In the genomic region with DNA sequence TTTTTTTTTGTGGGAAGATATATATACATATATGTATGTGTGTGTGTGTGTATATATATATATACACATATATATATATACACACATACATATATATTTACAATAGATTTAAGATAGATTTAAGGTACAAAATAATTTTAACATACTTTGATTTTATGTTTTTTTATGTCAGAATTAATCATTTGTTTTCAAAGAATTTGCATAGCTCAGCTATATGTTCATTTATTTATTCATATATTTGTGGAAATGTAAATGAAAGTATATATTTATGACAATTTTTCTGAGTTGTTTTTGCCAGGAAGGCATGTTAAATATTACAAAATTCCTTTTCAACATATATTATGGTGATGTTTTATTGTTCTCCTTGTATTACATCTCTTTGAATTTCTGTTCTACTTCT, we compare ENCODE assay signal across 39 cellular contexts.
"Had no signal": no experiment of that assay in that cellular context is flagged by ENCODE, and none has a peak within 500 bp of the region (broad histone marks: within the 10 kb centered on the region; RNA-seq: fewer than 3 reads in every experiment).

No MANE protein-coding gene starts in this region.

- H3K4me3 ChIP-seq: ascending aorta, cardiac muscle cell had no signal

- H3K9me3 Mint-ChIP-seq: activated CD4-positive, alpha-beta T cell treated with anti-CD3 and anti-CD28 coated beads, Interleukin-2, amount 10 ng/mL, durations not matched to agents 24 days and 14 days had no signal

- H3K4me3 Mint-ChIP-seq: activated B cell treated with CpG ODN at 0.5 μM for 24 hours; activated CD4-positive, alpha-beta memory T cell treated with anti-CD3 and anti-CD28 coated beads for 36 hours; activated CD4-positive, alpha-beta T cell treated with anti-CD3 and anti-CD28 coated beads, Interleukin-2, amount 10 ng/mL, durations not matched to agents 24 days and 14 days; activated CD8-positive, alpha-beta T cell treated with anti-CD3 and anti-CD28 coated beads for 36 hours; activated naive CD4-positive, alpha-beta T cell treated with anti-CD3 and anti-CD28 coated beads for 36 hours; activated naive CD4-positive, alpha-beta T cell treated with anti-CD3 and anti-CD28 coated beads, Interleukin-2, amount 50 U/mL, for 24 hours; activated naive CD8-positive, alpha-beta T cell; activated naive CD8-positive, alpha-beta T cell treated with anti-CD3 and anti-CD28 coated beads, Interleukin-2, amount 10 ng/mL, durations not matched to agents 7 days and 5 days; activated naive CD8-positive, alpha-beta T cell treated with anti-CD3 and anti-CD28 coated beads, Interleukin-2, amount 50 U/mL, for 24 hours; activated T-cell treated with anti-CD3 and anti-CD28 coated beads, Interleukin-2, amount 50 U/mL, for 4 hours; activated T-cell treated with anti-CD3 and anti-CD28 coated beads, Interleukin-2, amount 50 U/mL, for 72 hours; activated T-helper 1 cell treated with anti-CD3 and anti-CD28 coated beads, Interleukin-12 subunit alpha, Interleukin-12 subunit beta, Interleukin-2, Interleukin-4 antibody, amounts not matched to agents 30 ng/mL and 10 ng/mL and 1 ng/mL, durations not matched to agents 14 hours and 24 hours and 36 hours; activated T-helper 17 cell treated with anti-CD3 and anti-CD28 coated beads, Interleukin-2, amount 50 U/mL, for 72 hours; brain; central memory CD8-positive, alpha-beta T cell; T-helper 1 cell treated with Interleukin-12 subunit alpha and Interleukin-12 subunit beta and Interleukin-4 antibody, amounts not matched to agents 30 μg/mL and 1 μg/mL, for 36 hours; T-helper 2 cell treated with Interferon-gamma antibody and Interleukin-4, amounts not matched to agents 5 μg/mL and 100 μg/mL, for 36 hours had no signal

- FAIRE-seq: bronchial epithelial cell, TTC549 had no signal

- H3K27ac Mint-ChIP-seq: activated B cell treated with CpG ODN at 0.5 μM for 24 hours; activated CD4-positive, alpha-beta memory T cell treated with anti-CD3 and anti-CD28 coated beads for 36 hours; activated CD4-positive, alpha-beta T cell treated with anti-CD3 and anti-CD28 coated beads, Interleukin-2, amount 10 ng/mL, durations not matched to agents 24 days and 14 days; activated CD8-positive, alpha-beta T cell treated with anti-CD3 and anti-CD28 coated beads for 36 hours; activated naive CD4-positive, alpha-beta T cell treated with anti-CD3 and anti-CD28 coated beads for 36 hours; activated naive CD4-positive, alpha-beta T cell treated with anti-CD3 and anti-CD28 coated beads, Interleukin-2, amount 50 U/mL, for 24 hours; activated naive CD8-positive, alpha-beta T cell; activated naive CD8-positive, alpha-beta T cell treated with anti-CD3 and anti-CD28 coated beads, Interleukin-2, amount 10 ng/mL, durations not matched to agents 7 days and 5 days; activated naive CD8-positive, alpha-beta T cell treated with anti-CD3 and anti-CD28 coated beads, Interleukin-2, amount 50 U/mL, for 24 hours; activated T-cell treated with anti-CD3 and anti-CD28 coated beads, Interleukin-2, amount 50 U/mL, for 72 hours; activated T-helper 1 cell treated with anti-CD3 and anti-CD28 coated beads, Interleukin-12 subunit alpha, Interleukin-12 subunit beta, Interleukin-2, Interleukin-4 antibody, amounts not matched to agents 30 ng/mL and 10 ng/mL and 1 ng/mL, durations not matched to agents 14 hours and 24 hours and 36 hours; activated T-helper 17 cell treated with anti-CD3 and anti-CD28 coated beads, Interleukin-2, amount 50 U/mL, for 72 hours; brain; T-helper 1 cell treated with Interleukin-12 subunit alpha and Interleukin-12 subunit beta and Interleukin-4 antibody, amounts not matched to agents 30 μg/mL and 1 μg/mL, for 36 hours; T-helper 2 cell treated with Interferon-gamma antibody and Interleukin-4, amounts not matched to agents 5 μg/mL and 100 μg/mL, for 36 hours had no signal

- H3K27me3 Mint-ChIP-seq: activated B cell treated with CpG ODN at 0.5 μM for 24 hours; activated CD4-positive, alpha-beta memory T cell treated with anti-CD3 and anti-CD28 coated beads for 36 hours; activated CD4-positive, alpha-beta T cell treated with anti-CD3 and anti-CD28 coated beads, Interleukin-2, amount 10 ng/mL, durations not matched to agents 24 days and 14 days; activated CD8-positive, alpha-beta T cell treated with anti-CD3 and anti-CD28 coated beads for 36 hours; activated naive CD4-positive, alpha-beta T cell treated with anti-CD3 and anti-CD28 coated beads, Interleukin-2, amount 50 U/mL, for 24 hours; activated naive CD8-positive, alpha-beta T cell; activated naive CD8-positive, alpha-beta T cell treated with anti-CD3 and anti-CD28 coated beads, Interleukin-2, amount 10 ng/mL, durations not matched to agents 7 days and 5 days; activated naive CD8-positive, alpha-beta T cell treated with anti-CD3 and anti-CD28 coated beads, Interleukin-2, amount 50 U/mL, for 24 hours; activated T-helper 17 cell treated with anti-CD3 and anti-CD28 coated beads, Interleukin-2, amount 50 U/mL, for 72 hours; central memory CD8-positive, alpha-beta T cell had no signal

- H3K4me1 Mint-ChIP-seq: activated B cell treated with CpG ODN at 0.5 μM for 24 hours; activated CD4-positive, alpha-beta T cell treated with anti-CD3 and anti-CD28 coated beads, Interleukin-2, amount 10 ng/mL, durations not matched to agents 24 days and 14 days; activated naive CD4-positive, alpha-beta T cell treated with anti-CD3 and anti-CD28 coated beads, Interleukin-2, amount 50 U/mL, for 24 hours; activated naive CD8-positive, alpha-beta T cell treated with anti-CD3 and anti-CD28 coated beads, Interleukin-2, amount 10 ng/mL, durations not matched to agents 7 days and 5 days; activated naive CD8-positive, alpha-beta T cell treated with anti-CD3 and anti-CD28 coated beads, Interleukin-2, amount 50 U/mL, for 24 hours; activated T-helper 17 cell treated with anti-CD3 and anti-CD28 coated beads, Interleukin-2, amount 50 U/mL, for 72 hours; brain; central memory CD8-positive, alpha-beta T cell had no signal

- H3K36me3 ChIP-seq: ascending aorta, cardiac muscle cell had no signal

- H3K27me3 ChIP-seq: ascending aorta, cardiac muscle cell had no signal

- H3K27ac ChIP-seq: ascending aorta, cardiac muscle cell, VCaP had no signal

- H3K36me3 Mint-ChIP-seq: activated CD4-positive, alpha-beta memory T cell treated with anti-CD3 and anti-CD28 coated beads for 36 hours; activated naive CD4-positive, alpha-beta T cell treated with anti-CD3 and anti-CD28 coated beads, Interleukin-2, amount 50 U/mL, for 24 hours; activated naive CD8-positive, alpha-beta T cell; activated naive CD8-positive, alpha-beta T cell treated with anti-CD3 and anti-CD28 coated beads, Interleukin-2, amount 10 ng/mL, durations not matched to agents 7 days and 5 days; brain had no signal

- ATAC-seq: activated CD8-positive, alpha-beta T cell treated with anti-CD3 and anti-CD28 coated beads for 36 hours; activated naive CD8-positive, alpha-beta T cell treated with anti-CD3 and anti-CD28 coated beads, Interleukin-2, amount 50 U/mL, for 24 hours; activated T-cell treated with anti-CD3 and anti-CD28 coated beads, Interleukin-2, amount 50 U/mL, for 4 hours; activated T-cell treated with anti-CD3 and anti-CD28 coated beads, Interleukin-2, amount 50 U/mL, for 72 hours; activated T-helper 17 cell treated with anti-CD3 and anti-CD28 coated beads, Interleukin-2, amount 50 U/mL, for 72 hours had no signal

- DNase-seq: activated B cell treated with CpG ODN at 0.5 μM for 24 hours; activated CD4-positive, alpha-beta memory T cell treated with anti-CD3 and anti-CD28 coated beads for 36 hours; activated CD4-positive, alpha-beta T cell treated with anti-CD3 and anti-CD28 coated beads for 4 hours; activated CD4-positive, alpha-beta T cell treated with anti-CD3 and anti-CD28 coated beads, Interleukin-2, amount 10 ng/mL, durations not matched to agents 24 days and 14 days; activated CD4-positive, alpha-beta T cell treated with anti-CD3 and anti-CD28 coated beads, Interleukin-2, amount 50 U/mL, for 1 hour; activated CD4-positive, alpha-beta T cell treated with anti-CD3 and anti-CD28 coated beads, Interleukin-2, amount 50 U/mL, for 4 hours; activated CD4-positive, CD25-positive, alpha-beta regulatory T cell treated with anti-CD3 and anti-CD28 coated beads, Interleukin-2, amount 50 U/mL, for 72 hours; activated CD8-positive, alpha-beta memory T cell treated with anti-CD3 and anti-CD28 coated beads, Interleukin-2, amount 50 U/mL, for 4 hours; activated CD8-positive, alpha-beta T cell treated with anti-CD3 and anti-CD28 coated beads for 36 hours; activated effector memory CD4-positive, alpha-beta T cell treated with anti-CD3 and anti-CD28 coated beads, Interleukin-2, amount 50 U/mL, for 16 hours; activated gamma-delta T cell treated with Interleukin-2 at 50 U/mL for 16 hours; activated naive CD4-positive, alpha-beta T cell; activated naive CD4-positive, alpha-beta T cell treated with anti-CD3 and anti-CD28 coated beads for 36 hours; activated naive CD8-positive, alpha-beta T cell treated with anti-CD3 and anti-CD28 coated beads, Interleukin-2, amount 10 ng/mL, durations not matched to agents 7 days and 5 days; activated naive CD8-positive, alpha-beta T cell treated with anti-CD3 and anti-CD28 coated beads, Interleukin-2, amount 50 U/mL, for 24 hours; activated T-cell treated with anti-CD3 and anti-CD28 coated beads for 4 hours; activated T-cell treated with anti-CD3 and anti-CD28 coated beads, Interleukin-2, amount 50 U/mL, for 1 hour; activated T-cell treated with anti-CD3 and anti-CD28 coated beads, Interleukin-2, amount 50 U/mL, for 4 hours; activated T-cell treated with anti-CD3 and anti-CD28 coated beads, Interleukin-2, amount 50 U/mL, for 72 hours; amygdala; anterior cingulate cortex; caudate nucleus; cerebellar nuclear complex; T-helper 1 cell; T-helper 2 cell; T-helper 9 cell had no signal

- H3K4me1 ChIP-seq: ascending aorta had no signal

- H3K9me3 ChIP-seq: ascending aorta had no signal
